ENCODE assay signal across 23 cellular contexts in the genomic region with DNA sequence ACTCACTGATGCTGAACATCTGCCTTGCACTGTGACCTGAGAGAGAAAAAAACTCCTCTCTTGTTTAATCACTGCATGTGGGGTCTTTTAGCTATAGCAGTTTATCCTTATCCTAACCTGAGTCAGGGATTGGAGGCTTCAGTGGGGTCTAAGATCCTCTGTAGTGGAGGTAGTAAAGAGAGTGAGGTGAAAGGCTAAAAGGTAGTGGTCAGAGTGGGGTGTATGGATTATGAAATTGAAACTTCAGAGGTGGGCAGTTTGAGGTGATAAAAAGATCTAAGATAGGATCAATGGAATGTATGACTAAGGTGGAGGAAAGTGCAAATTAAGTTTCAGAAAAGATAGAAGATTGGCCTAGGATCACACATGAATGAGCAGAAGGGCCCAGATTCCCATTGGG. TPM values are rescaled to one million over a fixed set of nuclear protein-coding genes. Genes with fewer than 3 reads are reported as not detected.
DNase-seq lines count a peak whose midpoint lies in the region; ATAC-seq and TF ChIP-seq lines count a peak whose summit lies in the region.
"Had no signal": no experiment of that assay in that cellular context is flagged by ENCODE, and none has a peak within 500 bp of the region (broad histone marks: within the 10 kb centered on the region; RNA-seq: fewer than 3 reads in every experiment).

No MANE protein-coding gene starts in this region.

- no peaks in the 10 kb centered on the region; the same call in 1 of the 2 replicates for H3K36me3 ChIP-seq in MM.1S (replicated peaks; ENCODE audit: insufficient read depth, low read length)
- H3K36me3 ChIP-seq: SJSA1 had no signal

- TF ChIP-seq CTCF in activated CD8-positive, alpha-beta T cell treated with anti-CD3 and anti-CD28 coated beads for 36 hours (IDR thresholded peaks at IDR 0.05): no peak
- no peak for TF ChIP-seq CTCF in MM.1S (IDR thresholded peaks at IDR 0.05; ENCODE audit: low read length)

- peak overlapping the region; percentile 70 for H3K4me2 ChIP-seq in MM.1S (ENCODE audit: low read depth, low read length)

- peak overlapping the region; percentile 70 for H3K27ac ChIP-seq in MM.1S (ENCODE audit: low read length)
- H3K27ac ChIP-seq: C4-2B, KMS-11, SJSA1 had no signal

- no peaks in the 10 kb centered on the region for H4K20me1 ChIP-seq in MM.1S (ENCODE audit: insufficient read depth, low read length)

- peaks cover 18% of the 10 kb centered on the region for H3K36me3 Mint-ChIP-seq in activated CD8-positive, alpha-beta T cell treated with anti-CD3 and anti-CD28 coated beads for 36 hours (ENCODE audit: low read depth)
- no peaks in the 10 kb centered on the region for H3K36me3 Mint-ChIP-seq in activated CD8-positive, alpha-beta T cell treated with anti-CD3 and anti-CD28 coated beads, Interleukin-2, amount 10 ng/mL, durations not matched to agents 7 days and 5 days (ENCODE audit: low read depth)

- ATAC-seq in activated CD8-positive, alpha-beta T cell treated with anti-CD3 and anti-CD28 coated beads for 36 hours: no peak
- no peak for ATAC-seq in activated CD8-positive, alpha-beta T cell treated with anti-CD3 and anti-CD28 coated beads, Interleukin-2, amount 10 ng/mL, durations not matched to agents 7 days and 5 days
- peak; percentile 55 for ATAC-seq in HG02852 (IDR thresholded peaks at IDR 0.05; ENCODE audit: unreplicated experiment)
- ATAC-seq in stimulated activated naive CD8-positive, alpha-beta T cell treated with anti-CD3 and anti-CD28 coated beads, Interleukin-15, Interleukin-2, amounts not matched to agents 100 U/mL and 50 U/mL, for 24 hours: peak; percentile 55
- ATAC-seq: Right ventricle myocardium inferior had no signal

- H3K27ac Mint-ChIP-seq in activated CD8-positive, alpha-beta T cell treated with anti-CD3 and anti-CD28 coated beads for 36 hours: peak overlapping the region; percentile 47
- H3K27ac Mint-ChIP-seq in activated CD8-positive, alpha-beta T cell treated with anti-CD3 and anti-CD28 coated beads, Interleukin-2, amount 10 ng/mL, durations not matched to agents 7 days and 5 days: no peak overlapping the region
- H3K27ac Mint-ChIP-seq: CD8-positive, alpha-beta memory T cell had no signal

- peaks cover 16% of the 10 kb centered on the region for H3F3A ChIP-seq in MM.1S (ENCODE audit: insufficient read depth, low read length)

- peaks cover 24% of the 10 kb centered on the region for H3K4me1 ChIP-seq in MM.1S (ENCODE audit: low read length)

- H3K27me3 ChIP-seq in MM.1S (replicated peaks; ENCODE audit: insufficient read depth, low read length): no peaks in the 10 kb centered on the region
- H3K27me3 ChIP-seq: SJSA1 had no signal

- no peak overlapping the region for H3K4me3 Mint-ChIP-seq in activated CD8-positive, alpha-beta T cell treated with anti-CD3 and anti-CD28 coated beads for 36 hours
- no peak overlapping the region for H3K4me3 Mint-ChIP-seq in activated CD8-positive, alpha-beta T cell treated with anti-CD3 and anti-CD28 coated beads, Interleukin-2, amount 10 ng/mL, durations not matched to agents 7 days and 5 days
- H3K4me3 Mint-ChIP-seq: CD8-positive, alpha-beta memory T cell had no signal

- no peaks in the 10 kb centered on the region for H3K9me3 Mint-ChIP-seq in activated CD8-positive, alpha-beta T cell treated with anti-CD3 and anti-CD28 coated beads for 36 hours
- H3K9me3 Mint-ChIP-seq in activated CD8-positive, alpha-beta T cell treated with anti-CD3 and anti-CD28 coated beads, Interleukin-2, amount 10 ng/mL, durations not matched to agents 7 days and 5 days (ENCODE audit: insufficient read depth): no peaks in the 10 kb centered on the region
- H3K9me3 Mint-ChIP-seq: CD8-positive, alpha-beta memory T cell had no signal

- H3K27me3 Mint-ChIP-seq in activated CD8-positive, alpha-beta T cell treated with anti-CD3 and anti-CD28 coated beads for 36 hours: no peaks in the 10 kb centered on the region
- H3K27me3 Mint-ChIP-seq in activated CD8-positive, alpha-beta T cell treated with anti-CD3 and anti-CD28 coated beads, Interleukin-2, amount 10 ng/mL, durations not matched to agents 7 days and 5 days (ENCODE audit: low read depth): no peaks in the 10 kb centered on the region
- H3K27me3 Mint-ChIP-seq: CD8-positive, alpha-beta memory T cell had no signal

- intact Hi-C loops in activated CD8-positive, alpha-beta T cell treated with anti-CD3 and anti-CD28 coated beads for 36 hours (cut with micrococcal nuclease): no loop called here

- H3K9me2 ChIP-seq in MM.1S (replicated peaks; ENCODE audit: insufficient read depth, low read length): no peaks in the 10 kb centered on the region

- peaks cover 6% of the 10 kb centered on the region for H3K4me1 Mint-ChIP-seq in activated CD8-positive, alpha-beta T cell treated with anti-CD3 and anti-CD28 coated beads for 36 hours (ENCODE audit: low read depth)
- peaks cover 5% of the 10 kb centered on the region for H3K4me1 Mint-ChIP-seq in activated CD8-positive, alpha-beta T cell treated with anti-CD3 and anti-CD28 coated beads, Interleukin-2, amount 10 ng/mL, durations not matched to agents 7 days and 5 days (ENCODE audit: low read depth)
- H3K4me1 Mint-ChIP-seq: CD8-positive, alpha-beta memory T cell had no signal

- no peak overlapping the region; the same call in 1 of the 2 replicates for H3K9ac ChIP-seq in MM.1S (ENCODE audit: low read length)
- H3K9ac ChIP-seq: KMS-11 had no signal

- H3K9me3 ChIP-seq in MM.1S (replicated peaks; ENCODE audit: insufficient read depth, low read length): no peaks in the 10 kb centered on the region
- H3K9me3 ChIP-seq: SJSA1 had no signal

- no peaks in the 10 kb centered on the region for H3K79me2 ChIP-seq in MM.1S (ENCODE audit: low read length)

- H3K4me3 ChIP-seq in MM.1S (ENCODE audit: low read length): peak overlapping the region; percentile 22; the same call in 1 of the 2 replicates
- H3K4me3 ChIP-seq: SJSA1 had no signal

- CTCF ChIA-PET in activated CD8-positive, alpha-beta T cell treated with anti-CD3 and anti-CD28 coated beads for 36 hours (lab: Charles Lee): no interaction called here
- CTCF ChIA-PET in activated CD8-positive, alpha-beta T cell treated with anti-CD3 and anti-CD28 coated beads, Interleukin-2, amount 10 ng/mL, durations not matched to agents 7 days and 5 days (lab: Charles Lee): no interaction called here

- 0 out of 2 replicates have a peak overlapping the region, but pooled peaks have one; percentile 24 for H2AFZ ChIP-seq in MM.1S (ENCODE audit: low read length)

- DNase-seq in activated CD8-positive, alpha-beta T cell treated with anti-CD3 and anti-CD28 coated beads for 36 hours: no peak
- no peak for DNase-seq in activated CD8-positive, alpha-beta T cell treated with anti-CD3 and anti-CD28 coated beads, Interleukin-2, amount 10 ng/mL, durations not matched to agents 7 days and 5 days
- DNase-seq in MM.1S: no peak
- DNase-seq in stimulated activated naive CD8-positive, alpha-beta T cell treated with anti-CD3 and anti-CD28 coated beads, Interleukin-15, Interleukin-2, amounts not matched to agents 100 U/mL and 50 U/mL, for 24 hours: no peak
- DNase-seq in NCI-H187 treated with DMSO at 0.1 percent for 48 hours (lab: John Stamatoyannopoulos, UW): no peak
- no peak for DNase-seq in stimulated activated CD4-positive, alpha-beta T cell treated with anti-CD3 and anti-CD28 coated beads, Interleukin-12 subunit alpha, Interleukin-12 subunit beta, amount 100 ng/mL, for 4 hours
- no peak for DNase-seq in germinal center (ENCODE audit: low spot score)
- DNase-seq: 8988T; Calu3; CD8-positive, alpha-beta memory T cell; GDM1; GOT3; HCEC 1CT; IMR-90; NCI-H1105; NCI-H146; NCI-H2029 treated with DMSO at 0.1 percent for 48 hours; T-helper 1 cell had no signal

- POLR2A ChIA-PET in activated CD8-positive, alpha-beta T cell treated with anti-CD3 and anti-CD28 coated beads for 36 hours (lab: Charles Lee): no interaction called here
- POLR2A ChIA-PET in activated CD8-positive, alpha-beta T cell treated with anti-CD3 and anti-CD28 coated beads, Interleukin-2, amount 10 ng/mL, durations not matched to agents 7 days and 5 days (lab: Charles Lee): no interaction called here

RNA-seq across cellular contexts. Expression of a gene that starts 36.5 kb away (rescaled TPM):
- 1 to 10 TPM; 2.1 to 2.6 TPM for total RNA-seq in activated CD8-positive, alpha-beta T cell treated with anti-CD3 and anti-CD28 coated beads for 36 hours
- 1 to 10 TPM; 1.7 to 3.0 TPM for total RNA-seq in activated CD8-positive, alpha-beta T cell treated with anti-CD3 and anti-CD28 coated beads, Interleukin-2, amount 10 ng/mL, durations not matched to agents 7 days and 5 days

RNA-seq across cellular contexts. Expression of a gene that starts 42.5 kb away (rescaled TPM):
- total RNA-seq in activated CD8-positive, alpha-beta T cell treated with anti-CD3 and anti-CD28 coated beads for 36 hours: 10 to 100 TPM; 54.3 to 55.4 TPM
- 10 to 100 TPM; 63.8 to 69.8 TPM for total RNA-seq in activated CD8-positive, alpha-beta T cell treated with anti-CD3 and anti-CD28 coated beads, Interleukin-2, amount 10 ng/mL, durations not matched to agents 7 days and 5 days

RNA-seq across cellular contexts. Expression of a gene that starts 42.8 kb away (rescaled TPM):
- 10 to 100 TPM; 34.4 to 35.0 TPM for total RNA-seq in activated CD8-positive, alpha-beta T cell treated with anti-CD3 and anti-CD28 coated beads for 36 hours
- 10 to 100 TPM; 28.8 to 31.3 TPM for total RNA-seq in activated CD8-positive, alpha-beta T cell treated with anti-CD3 and anti-CD28 coated beads, Interleukin-2, amount 10 ng/mL, durations not matched to agents 7 days and 5 days

Comparison
In these comparisons a context has a peak if more than half of its experiments do, and no peak if none do; other contexts are left out.
1. ATAC-seq: peak in HG02852 (single experiment) and stimulated activated naive CD8-positive, alpha-beta T cell treated with anti-CD3 and anti-CD28 coated beads, Interleukin-15, Interleukin-2, amounts not matched to agents 100 U/mL and 50 U/mL, for 24 hours (single experiment); none in activated CD8-positive, alpha-beta T cell treated with anti-CD3 and anti-CD28 coated beads for 36 hours (single experiment) and activated CD8-positive, alpha-beta T cell treated with anti-CD3 and anti-CD28 coated beads, Interleukin-2, amount 10 ng/mL, durations not matched to agents 7 days and 5 days (single experiment).